In the genomic region with DNA sequence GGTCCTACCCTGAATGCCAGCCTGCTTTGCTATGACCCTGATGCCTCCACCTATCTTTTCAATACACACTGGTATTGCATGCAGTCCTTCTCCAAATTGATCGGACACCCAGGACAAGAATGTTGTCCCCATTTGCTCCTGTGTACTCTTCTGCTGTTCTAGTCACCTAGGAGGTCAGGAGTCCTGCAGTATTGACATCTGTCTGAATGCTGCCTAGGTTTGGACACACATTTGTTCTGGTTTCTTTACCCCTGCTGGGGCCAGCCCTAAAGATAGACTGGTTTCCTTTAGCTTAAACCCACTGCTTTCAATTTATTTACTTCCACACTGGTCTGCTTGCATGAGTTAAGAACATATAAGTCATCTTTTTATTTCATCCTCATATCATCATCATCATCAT, we compare ENCODE assay signal across 1 cellular context.
TF ChIP-seq lines count a peak whose summit lies in the region.

No MANE protein-coding gene starts in this region.

TF ChIP-seq in IMR-90, 13 proteins besides CTCF, POLR2A, EP300 and RAD21:
- TF ChIP-seq BHLHE40 (IDR thresholded peaks at IDR 0.05; ENCODE audit: low read depth, low read length) (no peak), RFX5 (IDR thresholded peaks at IDR 0.05; ENCODE audit: low read depth, low read length) (no peak), CHD1 (IDR thresholded peaks at IDR 0.05; ENCODE audit: low read depth, low read length) (no peak), RCOR1 (IDR thresholded peaks at IDR 0.05; ENCODE audit: insufficient replicate concordance, low read length) (no peak), CEBPB (IDR thresholded peaks at IDR 0.05; ENCODE audit: low read depth, low read length) (no peak), MXI1 (IDR thresholded peaks at IDR 0.05; ENCODE audit: borderline replicate concordance, low read depth, low read length) (no peak), NFE2L2 (IDR thresholded peaks at IDR 0.05; ENCODE audit: low read depth, low read length) (no peak), FOS (IDR thresholded peaks at IDR 0.05; ENCODE audit: low read depth, low read length) (no peak)
- TF ChIP-seq, protein P1, sequence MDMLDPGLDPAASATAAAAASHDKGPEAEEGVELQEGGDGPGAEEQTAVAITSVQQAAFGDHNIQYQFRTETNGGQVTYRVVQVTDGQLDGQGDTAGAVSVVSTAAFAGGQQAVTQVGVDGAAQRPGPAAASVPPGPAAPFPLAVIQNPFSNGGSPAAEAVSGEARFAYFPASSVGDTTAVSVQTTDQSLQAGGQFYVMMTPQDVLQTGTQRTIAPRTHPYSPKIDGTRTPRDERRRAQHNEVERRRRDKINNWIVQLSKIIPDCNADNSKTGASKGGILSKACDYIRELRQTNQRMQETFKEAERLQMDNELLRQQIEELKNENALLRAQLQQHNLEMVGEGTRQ (IDR thresholded peaks at IDR 0.05; ENCODE audit: low read depth, low read length): no peak
